17 cellular contexts compared by ENCODE assay signal in genomic region chr1:40377512-40377911, GRCh38. TPM values are rescaled to one million over a fixed set of nuclear protein-coding genes. Genes with fewer than 3 reads are reported as not detected.
DNase-seq lines count a peak whose midpoint lies in the region; ATAC-seq and TF ChIP-seq lines count a peak whose summit lies in the region.
"Had no signal": no experiment of that assay in that cellular context is flagged by ENCODE, and none has a peak within 500 bp of the region (broad histone marks: within the 10 kb centered on the region; RNA-seq: fewer than 3 reads in every experiment).

No MANE protein-coding gene starts in this region.

- no peaks in the 10 kb centered on the region for H3K27me3 ChIP-seq in muscle layer of duodenum (ENCODE audit: low read depth, low read length)
- H3K27me3 ChIP-seq: body of pancreas had no signal

- peaks cover 45% of the 10 kb centered on the region for H3K36me3 Mint-ChIP-seq in activated naive CD4-positive, alpha-beta T cell treated with anti-CD3 and anti-CD28 coated beads, Interleukin-2, amount 10 ng/mL, durations not matched to agents 7 days and 5 days
- H3K36me3 Mint-ChIP-seq in activated CD8-positive, alpha-beta T cell treated with anti-CD3 and anti-CD28 coated beads for 36 hours (ENCODE audit: low read depth), result peaks cover 65% of the 10 kb centered on the region
- H3K36me3 Mint-ChIP-seq in type B pancreatic cell, result no peaks in the 10 kb centered on the region

- no peak for TF ChIP-seq POLR2A in lower leg skin (IDR thresholded peaks at IDR 0.05)

- no peaks in the 10 kb centered on the region for H3K9me3 Mint-ChIP-seq in activated naive CD4-positive, alpha-beta T cell treated with anti-CD3 and anti-CD28 coated beads, Interleukin-2, amount 10 ng/mL, durations not matched to agents 7 days and 5 days
- no peaks in the 10 kb centered on the region for H3K9me3 Mint-ChIP-seq in activated CD8-positive, alpha-beta T cell treated with anti-CD3 and anti-CD28 coated beads for 36 hours
- no peaks in the 10 kb centered on the region for H3K9me3 Mint-ChIP-seq in type B pancreatic cell

- peaks cover 75% of the 10 kb centered on the region for H3K4me1 Mint-ChIP-seq in activated naive CD4-positive, alpha-beta T cell treated with anti-CD3 and anti-CD28 coated beads, Interleukin-2, amount 10 ng/mL, durations not matched to agents 7 days and 5 days
- H3K4me1 Mint-ChIP-seq in activated CD8-positive, alpha-beta T cell treated with anti-CD3 and anti-CD28 coated beads for 36 hours (ENCODE audit: low read depth), result peaks cover 59% of the 10 kb centered on the region
- peaks cover 17% of the 10 kb centered on the region for H3K4me1 Mint-ChIP-seq in type B pancreatic cell (ENCODE audit: unreplicated experiment)

- no peak for DNase-seq in activated naive CD4-positive, alpha-beta T cell treated with anti-CD3 and anti-CD28 coated beads, Interleukin-2, amount 10 ng/mL, durations not matched to agents 7 days and 5 days
- no peak for DNase-seq in activated naive CD4-positive, alpha-beta T cell treated with Interleukin-2 at 50 U/mL for 16 hours
- DNase-seq in activated CD8-positive, alpha-beta T cell treated with anti-CD3 and anti-CD28 coated beads for 36 hours, result no peak
- DNase-seq in type B pancreatic cell (ENCODE audit: extremely low spot score, unreplicated experiment) (no peak), lower leg skin (ENCODE audit: low spot score in 2 of 2) (no peak), COLO829 (ENCODE audit: low spot score) (no peak)
- DNase-seq: body of pancreas, DMS 273 treated with DMSO at 0.1 percent for 48 hours, GM23248, NCI-H187 treated with DMSO at 0.1 percent for 48 hours, NCI-H524, PC-9, psoas muscle, SK-N-SH had no signal

- CTCF ChIA-PET in activated naive CD4-positive, alpha-beta T cell treated with anti-CD3 and anti-CD28 coated beads, Interleukin-2, amount 10 ng/mL, durations not matched to agents 7 days and 5 days (lab: Charles Lee), result interaction anchor here (1.0 kb wide), 1 partner anchor 27 kb away, joined by 3 read pairs; no protein-coding TSS in a partner anchor
- CTCF ChIA-PET in activated CD8-positive, alpha-beta T cell treated with anti-CD3 and anti-CD28 coated beads for 36 hours (lab: Charles Lee), result interaction anchor here (0.8 to 2.9 kb wide), 3 partner anchors 13 to 27 kb away, joined by 4 to 12 read pairs (median 6); no protein-coding TSS in a partner anchor

- no peaks in the 10 kb centered on the region for H3K9me3 ChIP-seq in muscle layer of duodenum (ENCODE audit: control insufficient read depth in 1 of 2, low read length in 2 of 2)
- H3K9me3 ChIP-seq: body of pancreas, psoas muscle, SK-N-SH, thoracic aorta had no signal

- peak overlapping the region; percentile 22 for H3K27ac ChIP-seq in muscle layer of duodenum (ENCODE audit: low read length)
- H3K27ac ChIP-seq: body of pancreas, GM23248, PC-9, psoas muscle, thoracic aorta had no signal

- POLR2A ChIA-PET in activated CD8-positive, alpha-beta T cell treated with anti-CD3 and anti-CD28 coated beads for 36 hours (lab: Charles Lee), result interaction anchor here (1.2 to 15.4 kb wide), 3 partner anchors 9 to 73 kb away, joined by 3 to 278 read pairs (median 22); partner anchors contain the start of gene ZFP69B

- WGBS in lower leg skin, 2 donors, result 71 to 78% methylated on average over 1 of the region's 1 CpG

- H3K4me3 ChIP-seq in muscle layer of duodenum (ENCODE audit: low read depth in 1 of 2, low read length in 2 of 2) (no peak overlapping the region), lower leg skin (ENCODE audit: low read depth, poor library complexity, severe bottlenecking) (no peak overlapping the region)
- H3K4me3 ChIP-seq: body of pancreas, GM23248, PC-9, psoas muscle, thoracic aorta had no signal

- no peak for TF ChIP-seq CTCF in activated CD8-positive, alpha-beta T cell treated with anti-CD3 and anti-CD28 coated beads for 36 hours (IDR thresholded peaks at IDR 0.05)
- TF ChIP-seq CTCF in type B pancreatic cell (conservative IDR thresholded peaks at IDR 0.05), result no peak
- no peak for TF ChIP-seq CTCF in lower leg skin (IDR thresholded peaks at IDR 0.05)

- H3K27ac Mint-ChIP-seq in activated naive CD4-positive, alpha-beta T cell treated with anti-CD3 and anti-CD28 coated beads, Interleukin-2, amount 10 ng/mL, durations not matched to agents 7 days and 5 days, result peak overlapping the region; percentile 46
- peak overlapping the region; percentile 90 for H3K27ac Mint-ChIP-seq in activated CD8-positive, alpha-beta T cell treated with anti-CD3 and anti-CD28 coated beads for 36 hours
- H3K27ac Mint-ChIP-seq in type B pancreatic cell, result no peak overlapping the region

- H3K4me1 ChIP-seq in muscle layer of duodenum (ENCODE audit: control insufficient read depth in 1 of 2, insufficient read depth in 2 of 2, low read length in 2 of 2), result peaks cover 5 to 12% of the 10 kb centered on the region in 2 donors

- peaks cover 5% of the 10 kb centered on the region for H3K27me3 Mint-ChIP-seq in activated naive CD4-positive, alpha-beta T cell treated with anti-CD3 and anti-CD28 coated beads, Interleukin-2, amount 10 ng/mL, durations not matched to agents 7 days and 5 days
- no peaks in the 10 kb centered on the region for H3K27me3 Mint-ChIP-seq in activated CD8-positive, alpha-beta T cell treated with anti-CD3 and anti-CD28 coated beads for 36 hours
- peaks cover 7% of the 10 kb centered on the region for H3K27me3 Mint-ChIP-seq in type B pancreatic cell

- ATAC-seq in activated CD8-positive, alpha-beta T cell treated with anti-CD3 and anti-CD28 coated beads for 36 hours, result no peak
- ATAC-seq in GM21423 (IDR thresholded peaks at IDR 0.05; ENCODE audit: unreplicated experiment), result no peak
- ATAC-seq: body of pancreas, psoas muscle had no signal

- no peaks in the 10 kb centered on the region for H3K36me3 ChIP-seq in muscle layer of duodenum (ENCODE audit: control insufficient read depth in 1 of 2, insufficient read depth in 2 of 2, low read length in 2 of 2)
- H3K36me3 ChIP-seq: thoracic aorta had no signal

- H3K4me3 Mint-ChIP-seq in activated naive CD4-positive, alpha-beta T cell treated with anti-CD3 and anti-CD28 coated beads, Interleukin-2, amount 10 ng/mL, durations not matched to agents 7 days and 5 days, result peak overlapping the region; percentile 43
- peak overlapping the region; percentile 97 for H3K4me3 Mint-ChIP-seq in activated CD8-positive, alpha-beta T cell treated with anti-CD3 and anti-CD28 coated beads for 36 hours
- H3K4me3 Mint-ChIP-seq in type B pancreatic cell, result peak overlapping the region; percentile 38

- intact Hi-C loops in activated CD8-positive, alpha-beta T cell treated with anti-CD3 and anti-CD28 coated beads for 36 hours (cut with micrococcal nuclease), result no loop called here
- intact Hi-C loops in lower leg skin (cut with DNase I; ENCODE audit: low total_unique reads), result no loop called here

RNA-seq across cellular contexts. Expression of gene SMAP2, which starts 4.0 kb away (rescaled TPM):
- total RNA-seq in activated CD8-positive, alpha-beta T cell treated with anti-CD3 and anti-CD28 coated beads for 36 hours, result 100 to 1,000 TPM; 204 to 209 TPM
- total RNA-seq in type B pancreatic cell (ENCODE audit: low replicate concordance) (16.8 and 20.9 TPM in 2 replicates), lower leg skin (10 to 100 TPM; 34.2 to 69.5 (median 43.7) TPM)

Comparison
In these comparisons a context has a peak if more than half of its experiments do, and no peak if none do; other contexts are left out.
1. H3K4me3 Mint-ChIP-seq: peak in every context shown above with its lines; median percentile 97 in activated CD8-positive, alpha-beta T cell treated with anti-CD3 and anti-CD28 coated beads for 36 hours; 43 in activated naive CD4-positive, alpha-beta T cell treated with anti-CD3 and anti-CD28 coated beads, Interleukin-2, amount 10 ng/mL, durations not matched to agents 7 days and 5 days; 38 in type B pancreatic cell.